In genomic region chr1:221182791-221183533, GRCh38 we compare ENCODE assay signal across 23 cellular contexts.
A peak's percentile ranks its signal among the peaks of the same experiment; 100 is the strongest.
DNase-seq lines count a peak whose midpoint lies in the region; ATAC-seq, FAIRE-seq and TF ChIP-seq lines count a peak whose summit lies in the region.
"Had no signal": no experiment of that assay in that cellular context is flagged by ENCODE, and none has a peak within 500 bp of the region (broad histone marks: within the 10 kb centered on the region; RNA-seq: fewer than 3 reads in every experiment).

No MANE protein-coding gene starts in this region.

- H3K4me3 Mint-ChIP-seq in endodermal cell: no peak overlapping the region
- H3K4me3 Mint-ChIP-seq: B cell; stimulated activated memory B cell treated with anti-CD40 and anti-IgM and Interleukin-4, amounts not matched to agents 10 μg/mL and 1 μg/mL and 100 μg/mL, for 72 hours had no signal

- no peak for FAIRE-seq in H1 (lab: Jason Lieb, UNC)
- FAIRE-seq: GM12892 had no signal

- 0 out of 2 replicates have a peak overlapping the region, but pooled peaks have one; percentile 46 for H2BK15ac ChIP-seq in H1 (ENCODE audit: low read length)

- CTCF ChIA-PET in H1 (lab: Charles Lee; ENCODE audit: partially characterized antibody): no interaction called here

- no peak overlapping the region for H4K91ac ChIP-seq in H1 (replicated peaks; ENCODE audit: insufficient read length, low read length)

- H3K27me3 ChIP-seq in H1 (replicated peaks in 1 of 4; ENCODE audit: control insufficient read depth in 3 of 4, extremely low read depth in 1 of 4, insufficient read depth in 3 of 4, low read length in 3 of 4) (no peaks in the 10 kb centered on the region), upper lobe of right lung (no peaks in the 10 kb centered on the region), endodermal cell (ENCODE audit: control insufficient read depth, insufficient read depth, low read length, poor library complexity, severe bottlenecking) (no peaks in the 10 kb centered on the region)
- H3K27me3 ChIP-seq: brain microvascular endothelial cell, esophagus squamous epithelium, gastrocnemius medialis had no signal

- H3K79me1 ChIP-seq in H1 (ENCODE audit: low read depth, low read length): no peaks in the 10 kb centered on the region

- no peak overlapping the region for H2BK12ac ChIP-seq in H1 (ENCODE audit: low read depth, low read length)

- H3K9ac ChIP-seq in H1 (replicated peaks in 1 of 4; ENCODE audit: extremely low read depth in 1 of 4, low read depth in 3 of 4, low read length in 3 of 4) (no peak overlapping the region), endodermal cell (ENCODE audit: extremely low read depth, low read length, poor library complexity, severe bottlenecking) (no peak overlapping the region)

- peaks cover 4% of the 10 kb centered on the region for H3K4me1 Mint-ChIP-seq in endodermal cell
- H3K4me1 Mint-ChIP-seq: B cell had no signal

- no peak overlapping the region for H2AK5ac ChIP-seq in H1 (ENCODE audit: low read depth, low read length)

- H3K36me3 ChIP-seq in H1 (ENCODE audit: control insufficient read depth in 2 of 4, insufficient read depth in 4 of 4, low read length in 3 of 4) (no peaks in the 10 kb centered on the region), upper lobe of right lung (no peaks in the 10 kb centered on the region), endodermal cell (ENCODE audit: control insufficient read depth, insufficient read depth, low read length) (no peaks in the 10 kb centered on the region)
- H3K36me3 ChIP-seq: brain microvascular endothelial cell, esophagus squamous epithelium, gastrocnemius medialis had no signal

- no peak overlapping the region for H3K14ac ChIP-seq in H1 (ENCODE audit: insufficient read length)

- no peak overlapping the region for H4K5ac ChIP-seq in H1 (ENCODE audit: insufficient read length, low read depth, low read length)

- peak; percentile 85 for ATAC-seq in upper lobe of right lung
- ATAC-seq: gastrocnemius medialis; stimulated activated memory B cell treated with anti-CD40 and anti-IgM and Interleukin-4, amounts not matched to agents 10 μg/mL and 1 μg/mL and 100 μg/mL, for 72 hours had no signal

- 88% methylated on average over 4 of the region's 4 CpGs; no CpG with 5 or more reads in 1 of the 2 experiments for WGBS in H1 (ENCODE audit: extremely low coverage in 1 of 2, insufficient coverage in 1 of 2, insufficient read length in 1 of 2, insufficient replicate concordance in 2 of 2, low coverage in 1 of 2, low lambda C conversion rate in 2 of 2, missing lambda C conversion rate in 1 of 2), 2 experiments
- WGBS in endodermal cell (ENCODE audit: insufficient coverage in 1 of 2, insufficient read length in 1 of 2), 2 experiments: 92 to 100% methylated on average over 3 to 4 of the region's 4 CpGs

- no peak overlapping the region for H3K56ac ChIP-seq in H1 (replicated peaks; ENCODE audit: insufficient read length, low read depth, low read length)

- TF ChIP-seq EP300 in H1 (IDR thresholded peaks at IDR 0.05; ENCODE audit: borderline replicate concordance in 1 of 2, low read depth in 2 of 2, low read length in 2 of 2): no peak

- H3K27ac ChIP-seq in H1 (ENCODE audit: low read depth, low read length) (no peak overlapping the region), upper lobe of right lung (no peak overlapping the region), endodermal cell (ENCODE audit: low read depth, low read length) (no peak overlapping the region)
- H3K27ac ChIP-seq: brain microvascular endothelial cell, esophagus squamous epithelium, gastrocnemius medialis had no signal

- no peak overlapping the region for H2AFZ ChIP-seq in H1 (ENCODE audit: low read length)

- TF ChIP-seq RAD21 in H1 (IDR thresholded peaks at IDR 0.05 in 1 of 2, conservative IDR thresholded peaks at IDR 0.05 in 1 of 2; ENCODE audit: low read depth in 2 of 2, low read length in 2 of 2): no peak

- DNase-seq in SKM-1 treated with dmso at 0.1 percent for 144 hours (lab: John Stamatoyannopoulos, UW; ENCODE audit: unreplicated experiment) (peak; percentile 15), SKM-1 (lab: John Stamatoyannopoulos, UW; ENCODE audit: unreplicated experiment) (no peak), OCI-M1 (lab: John Stamatoyannopoulos, UW) (peak; percentile 88), H1 (ENCODE audit: low read depth in 1 of 2, low spot score in 2 of 2) (no peak), upper lobe of right lung (no peak), DMS53 treated with DMSO at 0.1 percent for 48 hours (lab: John Stamatoyannopoulos, UW; ENCODE audit: unreplicated experiment) (no peak), endodermal cell (no peak)
- DNase-seq in NK-92 treated with Interleukin-12 subunit alpha and Interleukin-12 subunit beta, amount 100 ng/mL, for 24 hours (lab: John Stamatoyannopoulos, UW): no peak
- DNase-seq: activated CD4-positive, alpha-beta T cell treated with anti-CD3 and anti-CD28 coated beads, Interleukin-2, amount 50 U/mL, for 48 hours; activated gamma-delta T cell treated with Interleukin-2 at 50 U/mL for 16 hours; brain microvascular endothelial cell; COR-L47; DND-41; esophagus squamous epithelium; gastrocnemius medialis; HCEC 1CT; islet precursor cell; NCI-H1092 treated with DMSO at 0.1 percent for 48 hours; NCI-H2081 treated with DMSO at 0.1 percent for 48 hours; NCI-H510A had no signal

- intact Hi-C loops in upper lobe of right lung (cut with DNase I): no loop called here

- H3K23ac ChIP-seq in H1 (ENCODE audit: insufficient read length): no peak overlapping the region

- no peak overlapping the region for H3K18ac ChIP-seq in H1 (ENCODE audit: extremely low read depth, low read length)

- H3K9me3 ChIP-seq in H1 (ENCODE audit: insufficient read depth in 2 of 2, low read depth in 1 of 2, low read length in 1 of 2) (no peaks in the 10 kb centered on the region), upper lobe of right lung (no peaks in the 10 kb centered on the region), endodermal cell (ENCODE audit: control insufficient read depth, low read length) (peaks cover 6% of the 10 kb centered on the region)
- H3K9me3 ChIP-seq: esophagus squamous epithelium, gastrocnemius medialis had no signal

- no peaks in the 10 kb centered on the region for H3K36me3 Mint-ChIP-seq in endodermal cell (ENCODE audit: low read depth)
- H3K36me3 Mint-ChIP-seq: stimulated activated memory B cell treated with anti-CD40 and anti-IgM and Interleukin-4, amounts not matched to agents 10 μg/mL and 1 μg/mL and 100 μg/mL, for 72 hours had no signal

- no peak overlapping the region for H3K27ac Mint-ChIP-seq in endodermal cell
- H3K27ac Mint-ChIP-seq: B cell had no signal

- no peaks in the 10 kb centered on the region for H3K23me2 ChIP-seq in H1 (ENCODE audit: low read depth, low read length)

- no peak overlapping the region for H2BK20ac ChIP-seq in H1 (ENCODE audit: low read length)

- no peaks in the 10 kb centered on the region for H3K27me3 Mint-ChIP-seq in endodermal cell (ENCODE audit: insufficient read depth)

- H2BK5ac ChIP-seq in H1 (ENCODE audit: low read depth, low read length): no peak overlapping the region

- peaks cover 6% of the 10 kb centered on the region for H3K9me3 Mint-ChIP-seq in endodermal cell
- H3K9me3 Mint-ChIP-seq: stimulated activated memory B cell treated with anti-CD40 and anti-IgM and Interleukin-4, amounts not matched to agents 10 μg/mL and 1 μg/mL and 100 μg/mL, for 72 hours had no signal

- TF ChIP-seq CTCF in H1 (IDR thresholded peaks at IDR 0.05; ENCODE audit: control extremely low read depth in 1 of 3, insufficient read depth in 1 of 3, low read depth in 1 of 3, low read length in 3 of 3): no peak
- TF ChIP-seq CTCF in upper lobe of right lung (IDR thresholded peaks at IDR 0.05): no peak
- TF ChIP-seq CTCF in endodermal cell (conservative IDR thresholded peaks at IDR 0.05): no peak

- H3K4me3 ChIP-seq in H1 (ENCODE audit: extremely low read depth in 1 of 4, insufficient read depth in 2 of 4, low read depth in 3 of 4, low read length in 4 of 4) (no peak overlapping the region), upper lobe of right lung (no peak overlapping the region), endodermal cell (ENCODE audit: low read length) (no peak overlapping the region)
- H3K4me3 ChIP-seq: esophagus squamous epithelium, gastrocnemius medialis had no signal

- no peak overlapping the region for H3K4ac ChIP-seq in H1 (replicated peaks; ENCODE audit: insufficient read length, low read depth, low read length)

- H4K20me1 ChIP-seq in H1 (replicated peaks in 1 of 2; ENCODE audit: control insufficient read depth in 1 of 2, insufficient read depth in 2 of 2, low read length in 2 of 2): no peaks in the 10 kb centered on the region

- no peaks in the 10 kb centered on the region for H3K4me1 ChIP-seq in H1 (replicated peaks in 1 of 4; ENCODE audit: control insufficient read depth in 3 of 4, insufficient read depth in 4 of 4, low read length in 3 of 4)
- no peaks in the 10 kb centered on the region for H3K4me1 ChIP-seq in upper lobe of right lung
- no peaks in the 10 kb centered on the region for H3K4me1 ChIP-seq in endodermal cell (ENCODE audit: control insufficient read depth, insufficient read depth, low read length)
- H3K4me1 ChIP-seq: esophagus squamous epithelium, gastrocnemius medialis had no signal

- no peak overlapping the region for H4K8ac ChIP-seq in H1 (ENCODE audit: extremely low read depth, insufficient read depth, low read length)

- POLR2A ChIA-PET in H1 (lab: Charles Lee; ENCODE audit: partially characterized antibody): no interaction called here

- TF ChIP-seq POLR2A in H1 (IDR thresholded peaks at IDR 0.05; ENCODE audit: control extremely low read depth in 1 of 2, low read depth in 2 of 2, low read length in 2 of 2): no peak

- no peaks in the 10 kb centered on the region for H3K79me2 ChIP-seq in H1 (ENCODE audit: control insufficient read depth in 1 of 2, insufficient read depth in 2 of 2, low read length in 2 of 2)

- H3K4me2 ChIP-seq in H1 (ENCODE audit: insufficient read depth in 1 of 2, low read depth in 2 of 2, low read length in 2 of 2): no peak overlapping the region

- no peak overlapping the region for H2BK120ac ChIP-seq in H1 (replicated peaks; ENCODE audit: low read depth, low read length)

TF ChIP-seq in H1, 55 proteins besides CTCF, POLR2A, EP300 and RAD21 (continues in another document):
- TF ChIP-seq FOSL1 (IDR thresholded peaks at IDR 0.05; ENCODE audit: insufficient read depth, low read depth, low read length) (no peak), CTBP2 (IDR thresholded peaks at IDR 0.05; ENCODE audit: borderline replicate concordance, insufficient read depth, insufficient read length, low read length) (no peak), GABPA (IDR thresholded peaks at IDR 0.05; ENCODE audit: borderline replicate concordance, insufficient read depth, low read length) (no peak), ASH2L (IDR thresholded peaks at IDR 0.05; ENCODE audit: low read length) (no peak), TAF1 (IDR thresholded peaks at IDR 0.05; ENCODE audit: low read depth, low read length) (no peak), MAFK (IDR thresholded peaks at IDR 0.05; ENCODE audit: low read depth, low read length) (no peak), POU5F1 (IDR thresholded peaks at IDR 0.05; ENCODE audit: low read depth, low read length) (no peak)

Comparison
In these comparisons a context has a peak if more than half of its experiments do, and no peak if none do; other contexts are left out.
1. DNase-seq: peak in SKM-1 treated with dmso at 0.1 percent for 144 hours (single experiment) and OCI-M1 (single experiment); none in SKM-1 (single experiment), H1 (0 of 2), upper lobe of right lung (single experiment), DMS53 treated with DMSO at 0.1 percent for 48 hours (single experiment), endodermal cell (single experiment) and NK-92 treated with Interleukin-12 subunit alpha and Interleukin-12 subunit beta, amount 100 ng/mL, for 24 hours (single experiment).